Comparison of ENCODE assay signal across 12 cellular contexts in genomic region chr6:101386982-101387381, GRCh38. TPM values are rescaled to one million over a fixed set of nuclear protein-coding genes. Genes with fewer than 3 reads are reported as not detected.
A peak's percentile ranks its signal among the peaks of the same experiment; 100 is the strongest.
DNase-seq lines count a peak whose midpoint lies in the region; ATAC-seq and TF ChIP-seq lines count a peak whose summit lies in the region.
"Had no signal": no experiment of that assay in that cellular context is flagged by ENCODE, and none has a peak within 500 bp of the region (broad histone marks: within the 10 kb centered on the region; RNA-seq: fewer than 3 reads in every experiment).

No MANE protein-coding gene starts in this region.

- ATAC-seq in left colon (no peak), GM21360 (IDR thresholded peaks at IDR 0.05; ENCODE audit: unreplicated experiment) (no peak), GM18505 (IDR thresholded peaks at IDR 0.05; ENCODE audit: unreplicated experiment) (no peak)

- no peaks in the 10 kb centered on the region for H3K9me3 Mint-ChIP-seq in HFFc6
- H3K9me3 Mint-ChIP-seq: brain had no signal

- no peak overlapping the region for H3K27ac ChIP-seq in brain microvascular endothelial cell

- in situ Hi-C loops in brain microvascular endothelial cell (cut with HindIII; ENCODE audit: low pct_ligation_motif_present, low sequenced_read_pairs): no loop called here

- no peak for TF ChIP-seq POLR2A in GM18505 (IDR thresholded peaks at IDR 0.05; ENCODE audit: borderline replicate concordance, extremely low read depth, insufficient read depth, insufficient read length)

- DNase-seq in AG20443 (ENCODE audit: low spot score): peak; percentile 18
- DNase-seq in HFFc6: no peak
- DNase-seq in brain microvascular endothelial cell: no peak
- DNase-seq in kidney epithelial cell (ENCODE audit: low read depth): no peak
- no peak for DNase-seq in activated T-cell treated with anti-CD3 and anti-CD28 coated beads for 4 hours
- no peak for DNase-seq in left colon
- DNase-seq: activated naive CD4-positive, alpha-beta T cell; NCI-H1048; SHP77 had no signal

- H3K36me3 ChIP-seq in brain microvascular endothelial cell (replicated peaks) (no peaks in the 10 kb centered on the region), kidney epithelial cell (ENCODE audit: control insufficient read depth, insufficient read depth, low read length) (no peaks in the 10 kb centered on the region)

- intact Hi-C loops in left colon (cut with DNase I, micrococcal nuclease): no loop called here

- H3K27ac Mint-ChIP-seq in HFFc6: no peak overlapping the region
- H3K27ac Mint-ChIP-seq: brain had no signal

- H3K27me3 Mint-ChIP-seq in HFFc6 (ENCODE audit: insufficient read depth): no peaks in the 10 kb centered on the region

- no peak overlapping the region for H3K4me3 Mint-ChIP-seq in HFFc6
- H3K4me3 Mint-ChIP-seq: brain had no signal

- H3K4me3 ChIP-seq in brain microvascular endothelial cell (ENCODE audit: low read depth, low read length): no peak overlapping the region
- H3K4me3 ChIP-seq in kidney epithelial cell (ENCODE audit: low read depth, low read length): no peak overlapping the region

- H3K4me1 Mint-ChIP-seq in HFFc6 (ENCODE audit: low read depth): peaks cover 11% of the 10 kb centered on the region

- TF ChIP-seq CTCF in HFFc6 (IDR thresholded peaks at IDR 0.05) (peak; percentile 59), brain microvascular endothelial cell (IDR thresholded peaks at IDR 0.05; ENCODE audit: low read depth, low read length, missing control alignments) (peak; percentile 60), kidney epithelial cell (IDR thresholded peaks at IDR 0.05; ENCODE audit: insufficient read depth, low read length, poor library complexity, severe bottlenecking) (peak; percentile 40)

- H3K36me3 Mint-ChIP-seq in HFFc6 (ENCODE audit: low read depth): no peaks in the 10 kb centered on the region
- H3K36me3 Mint-ChIP-seq: brain had no signal

- no peaks in the 10 kb centered on the region for H3K27me3 ChIP-seq in brain microvascular endothelial cell (replicated peaks)
- H3K27me3 ChIP-seq in kidney epithelial cell (ENCODE audit: control insufficient read depth, insufficient read depth, low read length): peaks cover 3% of the 10 kb centered on the region

RNA-seq across cellular contexts. Expression of gene GRIK2, which starts 6.5 kb away (rescaled TPM):
- total RNA-seq in HFFc6 (2021; fragmentation: NEBNext Ultra II Directional; extraction: Animal tissue kit (Norgen Biotek cat#: 25700)): 10 to 100 TPM; 25.0 to 33.3 (median 28.3) TPM
- total RNA-seq in kidney epithelial cell (0.13 and 5.5 TPM in 2 replicates), left colon (1 to 10 TPM; 1.2 to 1.9 TPM)
